In genomic region chr9:121280715-121281613, GRCh38 we compare ENCODE assay signal across 9 cellular contexts. TPM values are rescaled to one million over a fixed set of nuclear protein-coding genes. Genes with fewer than 3 reads are reported as not detected.
DNase-seq lines count a peak whose midpoint lies in the region; ATAC-seq and TF ChIP-seq lines count a peak whose summit lies in the region.
"Had no signal": no experiment of that assay in that cellular context is flagged by ENCODE, and none has a peak within 500 bp of the region (broad histone marks: within the 10 kb centered on the region; RNA-seq: fewer than 3 reads in every experiment).

No MANE protein-coding gene starts in this region.

- no peak overlapping the region for H3K4me3 Mint-ChIP-seq in nephron

- no peaks in the 10 kb centered on the region for H3K36me3 ChIP-seq in tibial nerve

- no peaks in the 10 kb centered on the region for H3K9me3 Mint-ChIP-seq in nephron

- no peak for TF ChIP-seq EP300 in tibial nerve (IDR thresholded peaks at IDR 0.05)

- H3K4me1 ChIP-seq in tibial nerve: peaks cover 10 to 100% (median 98%) of the 10 kb centered on the region in 4 donors

- no peaks in the 10 kb centered on the region for H3K27me3 ChIP-seq in tibial nerve

- ATAC-seq in GM21619 (IDR thresholded peaks at IDR 0.05; ENCODE audit: unreplicated experiment): no peak

- no peaks in the 10 kb centered on the region for H3K27me3 Mint-ChIP-seq in nephron (ENCODE audit: low read depth)

- H3K27ac Mint-ChIP-seq in nephron: peak overlapping the region in 2 of 3 experiments; percentile 89 to 95

- peaks cover 81% of the 10 kb centered on the region for H3K4me1 Mint-ChIP-seq in nephron

- DNase-seq in NCI-H2171 treated with DMSO at 0.1 percent for 48 hours (lab: John Stamatoyannopoulos, UW) (peak; percentile 33), NCI-H2171 (lab: John Stamatoyannopoulos, UW) (no peak), coronary artery (ENCODE audit: low spot score) (peak; percentile 68), tibial nerve (ENCODE audit: low spot score in 2 of 2) (no peak), iPS-NIHi11 (ENCODE audit: low spot score) (no peak)
- no peak for DNase-seq in activated CD4-positive, CD25-positive, alpha-beta regulatory T cell (lab: John Stamatoyannopoulos, UW)
- DNase-seq: NCI-H524 had no signal

- H3K4me3 ChIP-seq in coronary artery: peak overlapping the region; percentile 45
- H3K4me3 ChIP-seq in tibial nerve: no peak overlapping the region

- no peaks in the 10 kb centered on the region for H3K36me3 Mint-ChIP-seq in nephron (ENCODE audit: low read depth)

- no peaks in the 10 kb centered on the region for H3K9me3 ChIP-seq in tibial nerve

- no peak for TF ChIP-seq CTCF in coronary artery (IDR thresholded peaks at IDR 0.05)
- no peak for TF ChIP-seq CTCF in nephron (IDR thresholded peaks at IDR 0.05; ENCODE audit: unreplicated experiment in 3 of 3)
- no peak for TF ChIP-seq CTCF in tibial nerve (IDR thresholded peaks at IDR 0.05)

- 69 to 73% methylated on average over 11 of the region's 11 CpGs for WGBS in tibial nerve, 2 donors

- H3K27ac ChIP-seq in coronary artery (peak overlapping the region; percentile 97 to 99), tibial nerve (peak overlapping the region; percentile 83 to 99 (median 92))

- TF ChIP-seq POLR2A in tibial nerve (IDR thresholded peaks at IDR 0.05): no peak

RNA-seq across cellular contexts. Expression of gene GSN, which starts 13.0 kb away (rescaled TPM):
- total RNA-seq in tibial nerve: 1,000 to 10,000 TPM; 1,899 to 6,678 (median 4,539) TPM

Comparison
In these comparisons a context has a peak if more than half of its experiments do, and no peak if none do; other contexts are left out.
1. DNase-seq: peak in NCI-H2171 treated with DMSO at 0.1 percent for 48 hours (single experiment) and coronary artery (single experiment); none in NCI-H2171 (single experiment), tibial nerve (0 of 2), activated CD4-positive, CD25-positive, alpha-beta regulatory T cell (0 of 4) and iPS-NIHi11 (single experiment).